In the genomic region with DNA sequence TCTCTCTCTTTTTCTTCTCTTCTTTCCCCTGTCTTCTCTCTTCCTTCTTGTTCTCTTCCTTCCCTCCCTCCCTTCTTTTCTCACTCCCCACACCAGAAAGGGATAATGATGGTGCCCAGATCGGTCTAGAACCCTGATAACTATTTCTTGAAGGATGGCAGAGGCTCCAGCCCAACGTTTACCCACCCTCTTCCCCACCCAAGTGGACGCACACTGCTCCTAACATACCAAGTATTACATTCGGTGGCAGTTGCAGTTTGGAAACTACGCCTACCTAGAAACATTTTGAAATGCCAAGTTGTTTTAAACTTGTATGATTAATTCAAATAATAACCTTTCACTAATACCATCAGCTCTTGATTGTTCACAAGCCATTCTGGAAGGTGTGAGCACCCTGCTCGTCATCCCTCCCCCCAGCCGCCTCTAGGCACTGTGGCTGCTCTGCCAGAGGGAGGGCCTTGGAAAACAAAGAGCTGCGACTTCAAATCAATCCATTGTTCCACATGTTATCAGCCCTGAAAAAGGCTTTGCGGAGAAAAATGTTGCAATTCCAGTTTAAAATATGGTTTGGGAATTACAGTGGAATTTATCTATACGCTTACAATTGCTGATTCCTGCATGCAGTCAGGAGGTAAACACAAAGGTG, we compare ENCODE assay signal across 17 cellular contexts.
"Had no signal": no experiment of that assay in that cellular context is flagged by ENCODE, and none has a peak within 500 bp of the region (broad histone marks: within the 10 kb centered on the region; RNA-seq: fewer than 3 reads in every experiment).

No MANE protein-coding gene starts in this region.

- H3K4me1 ChIP-seq: ascending aorta, colonic mucosa, psoas muscle, suprapubic skin had no signal

- H3K9me3 ChIP-seq: ascending aorta, colonic mucosa, psoas muscle, suprapubic skin had no signal

- DNase-seq: activated CD4-positive, alpha-beta T cell treated with anti-CD3 and anti-CD28 coated beads, Interleukin-2, amount 50 U/mL, for 1 hour; activated CD4-positive, CD25-positive, alpha-beta regulatory T cell treated with anti-CD3 and anti-CD28 coated beads, Interleukin-2, amount 50 U/mL, for 72 hours; activated CD8-positive, alpha-beta memory T cell treated with anti-CD3 and anti-CD28 coated beads for 24 hours; activated gamma-delta T cell; activated T-cell treated with anti-CD3 and anti-CD28 coated beads, Interleukin-2, amount 50 U/mL, for 72 hours; colonic mucosa; erythroblast; foreskin melanocyte; midbrain; psoas muscle; right cardiac atrium; stimulated activated CD4-positive, alpha-beta T cell treated with anti-CD3 and anti-CD28 coated beads, Interleukin-2, amount 100 ng/mL, for 48 hours; T1000 had no signal

- H3K27me3 ChIP-seq: ascending aorta, colonic mucosa, suprapubic skin had no signal

- H3K4me3 ChIP-seq: ascending aorta, colonic mucosa, lung, psoas muscle, skin epidermis, suprapubic skin had no signal

- H3K27ac ChIP-seq: ascending aorta, colonic mucosa, psoas muscle, skin epidermis, suprapubic skin had no signal

- H3K36me3 ChIP-seq: ascending aorta, colonic mucosa, suprapubic skin had no signal
